In genomic region chr14:39169541-39169900, GRCh38 we compare ENCODE assay signal across 8 cellular contexts. TPM values are rescaled to one million over a fixed set of nuclear protein-coding genes. Genes with fewer than 3 reads are reported as not detected.
A peak's percentile ranks its signal among the peaks of the same experiment; 100 is the strongest.
DNase-seq lines count a peak whose midpoint lies in the region; ATAC-seq and TF ChIP-seq lines count a peak whose summit lies in the region.

No MANE protein-coding gene starts in this region.

- no peaks in the 10 kb centered on the region for H3K9me3 Mint-ChIP-seq in activated naive CD8-positive, alpha-beta T cell treated with anti-CD3 and anti-CD28 coated beads, Interleukin-2, amount 50 U/mL, for 24 hours

- DNase-seq in activated naive CD8-positive, alpha-beta T cell treated with anti-CD3 and anti-CD28 coated beads, Interleukin-2, amount 50 U/mL, for 24 hours: no peak
- DNase-seq in spleen: no peak
- DNase-seq in A172 (ENCODE audit: low spot score): no peak
- DNase-seq in amygdala (lab: John Stamatoyannopoulos, UW): no peak
- DNase-seq in T1000 (lab: John Stamatoyannopoulos, UW): no peak

- TF ChIP-seq CTCF in spleen (IDR thresholded peaks at IDR 0.05 in 8 of 11, conservative IDR thresholded peaks at IDR 0.05 in 3 of 11): no peak

- peak; percentile 12 for ATAC-seq in HG02981 (IDR thresholded peaks at IDR 0.05; ENCODE audit: unreplicated experiment)
- no peak for ATAC-seq in activated naive CD8-positive, alpha-beta T cell treated with anti-CD3 and anti-CD28 coated beads, Interleukin-2, amount 50 U/mL, for 24 hours

- TF ChIP-seq POLR2A in spleen (IDR thresholded peaks at IDR 0.05): no peak

- H3K4me1 ChIP-seq in ES-I3 (ENCODE audit: insufficient read depth, low read length) (peaks cover 5% of the 10 kb centered on the region; the same call in 1 of the 2 replicates), spleen (peaks cover 24 to 70% (median 42%) of the 10 kb centered on the region in 6 donors)

- no peaks in the 10 kb centered on the region for H3K27me3 Mint-ChIP-seq in activated naive CD8-positive, alpha-beta T cell treated with anti-CD3 and anti-CD28 coated beads, Interleukin-2, amount 50 U/mL, for 24 hours

- H3K9me3 ChIP-seq in ES-I3 (ENCODE audit: control insufficient read depth, insufficient read depth, low read length) (no peaks in the 10 kb centered on the region), spleen (no peaks in the 10 kb centered on the region)

- H3K27ac Mint-ChIP-seq in activated naive CD8-positive, alpha-beta T cell treated with anti-CD3 and anti-CD28 coated beads, Interleukin-2, amount 50 U/mL, for 24 hours: peak overlapping the region; percentile 96

- H3K27ac ChIP-seq in spleen: peak overlapping the region; percentile 94 to 99 (median 98)

- H3K36me3 Mint-ChIP-seq in activated naive CD8-positive, alpha-beta T cell treated with anti-CD3 and anti-CD28 coated beads, Interleukin-2, amount 50 U/mL, for 24 hours (ENCODE audit: low read depth): peaks cover 7% of the 10 kb centered on the region

- peak overlapping the region; percentile 79 for H3K9ac ChIP-seq in ES-I3 (ENCODE audit: low read depth, low read length)

- 0 to 1% (median 1%) methylated on average over 7 of the region's 7 CpGs for WGBS in spleen, 5 donors

- peaks cover 46% of the 10 kb centered on the region for H3K4me1 Mint-ChIP-seq in activated naive CD8-positive, alpha-beta T cell treated with anti-CD3 and anti-CD28 coated beads, Interleukin-2, amount 50 U/mL, for 24 hours

- peak overlapping the region; percentile 95 for H3K4me3 Mint-ChIP-seq in activated naive CD8-positive, alpha-beta T cell treated with anti-CD3 and anti-CD28 coated beads, Interleukin-2, amount 50 U/mL, for 24 hours

- intact Hi-C loops in spleen (cut with DNase I; ENCODE audit: low total_unique reads): loop anchor here (10.0 kb wide), 1 partner anchor 95 kb away; no protein-coding TSS in a partner anchor

- H3K36me3 ChIP-seq in ES-I3 (ENCODE audit: insufficient read depth, low read length): no peaks in the 10 kb centered on the region
- H3K36me3 ChIP-seq in spleen: peaks cover 0 to 22% (median under 1%) of the 10 kb centered on the region in 6 donors

- H3K27me3 ChIP-seq in spleen (replicated peaks in 1 of 7): no peaks in the 10 kb centered on the region

- H3K4me3 ChIP-seq in iPS-11a (ENCODE audit: low read depth, low read length) (peak overlapping the region; percentile 99), spleen (peak overlapping the region; percentile 57 to 83 (median 78))

RNA-seq across cellular contexts. Expression of gene TRAPPC6B, which starts 0.6 kb away (rescaled TPM):
- total RNA-seq in spleen: 10 to 100 TPM; 24.0 to 37.2 (median 30.7) TPM
- 10 to 100 TPM in 1 of 3 donors, 1 to 10 TPM in 2; 8.0 to 11.9 (median 9.1) TPM for polyA plus RNA-seq in spleen
- total RNA-seq in A172 (2014; rRNA removed; shearing (Covaris generic)): 14.6 and 20.8 TPM in 2 replicates

RNA-seq across cellular contexts. Expression of gene PNN, which starts 5.5 kb away (rescaled TPM):
- total RNA-seq in spleen: 10 to 100 TPM; 43.8 to 79.7 (median 66.6) TPM
- polyA plus RNA-seq in spleen: 10 to 100 TPM; 38.1 to 58.0 (median 50.5) TPM
- total RNA-seq in A172 (2014; rRNA removed; shearing (Covaris generic)): 17.8 and 26.2 TPM in 2 replicates

RNA-seq across cellular contexts. Expression of gene GEMIN2, which starts 55.4 kb away (rescaled TPM):
- 10 to 100 TPM in 6 of 7 donors, 1 to 10 TPM in 1; 8.4 to 20.8 (median 14.0) TPM for total RNA-seq in spleen
- 10 to 100 TPM; 10.8 to 14.4 (median 12.5) TPM for polyA plus RNA-seq in spleen
- total RNA-seq in A172 (2014; rRNA removed; shearing (Covaris generic)): 21.0 and 24.2 TPM in 2 replicates
